Comparison of ENCODE assay signal across 8 cellular contexts in genomic region chr21:44940116-44940631, GRCh38. TPM values are rescaled to one million over a fixed set of nuclear protein-coding genes. Genes with fewer than 3 reads are reported as not detected.
A peak's percentile ranks its signal among the peaks of the same experiment; 100 is the strongest.
DNase-seq lines count a peak whose midpoint lies in the region; ATAC-seq, FAIRE-seq and TF ChIP-seq lines count a peak whose summit lies in the region.

No MANE protein-coding gene starts in this region.

- H3K4me3 Mint-ChIP-seq in activated naive CD8-positive, alpha-beta T cell treated with anti-CD3 and anti-CD28 coated beads for 36 hours = peak overlapping the region; percentile 93
- peak overlapping the region; percentile 90 to 94 for H3K4me3 Mint-ChIP-seq in stimulated activated naive CD8-positive, alpha-beta T cell treated with anti-CD3 and anti-CD28 coated beads, Interleukin-15, amount 100 ng/mL, for 72 hours

- H3K27ac Mint-ChIP-seq in activated naive CD8-positive, alpha-beta T cell treated with anti-CD3 and anti-CD28 coated beads for 36 hours = peak overlapping the region; percentile 87
- H3K27ac Mint-ChIP-seq in stimulated activated naive CD8-positive, alpha-beta T cell treated with anti-CD3 and anti-CD28 coated beads, Interleukin-15, amount 100 ng/mL, for 72 hours = peak overlapping the region; percentile 65 to 86

- H3K4me1 Mint-ChIP-seq in activated naive CD8-positive, alpha-beta T cell treated with anti-CD3 and anti-CD28 coated beads for 36 hours = peaks cover 36% of the 10 kb centered on the region
- H3K4me1 Mint-ChIP-seq in stimulated activated naive CD8-positive, alpha-beta T cell treated with anti-CD3 and anti-CD28 coated beads, Interleukin-15, amount 100 ng/mL, for 72 hours = peaks cover 59% of the 10 kb centered on the region

- peak overlapping the region; percentile 95 for H3K4me3 ChIP-seq in iPS-18c (ENCODE audit: insufficient read depth, low read depth, low read length)

- no peak for FAIRE-seq in frontal cortex (lab: Jason Lieb, UNC)

- H3K27me3 Mint-ChIP-seq in activated naive CD8-positive, alpha-beta T cell treated with anti-CD3 and anti-CD28 coated beads for 36 hours = no peaks in the 10 kb centered on the region
- H3K27me3 Mint-ChIP-seq in stimulated activated naive CD8-positive, alpha-beta T cell treated with anti-CD3 and anti-CD28 coated beads, Interleukin-15, amount 100 ng/mL, for 72 hours = no peaks in the 10 kb centered on the region

- DNase-seq in activated naive CD8-positive, alpha-beta T cell treated with anti-CD3 and anti-CD28 coated beads for 36 hours = no peak
- DNase-seq in stimulated activated naive CD8-positive, alpha-beta T cell treated with anti-CD3 and anti-CD28 coated beads, Interleukin-15, amount 100 ng/mL, for 72 hours = no peak
- DNase-seq in frontal cortex (ENCODE audit: low spot score in 2 of 2) = no peak
- no peak for DNase-seq in cortex of kidney (lab: John Stamatoyannopoulos, UW)

- H3K27ac ChIP-seq in 22Rv1 = peak overlapping the region; percentile 55

- H3K9me3 ChIP-seq in iPS-18c (ENCODE audit: control insufficient read depth, insufficient read depth, low read length) = no peaks in the 10 kb centered on the region

- peaks cover 17% of the 10 kb centered on the region for H3K36me3 Mint-ChIP-seq in activated naive CD8-positive, alpha-beta T cell treated with anti-CD3 and anti-CD28 coated beads for 36 hours

- ATAC-seq in GM18868 (IDR thresholded peaks at IDR 0.05; ENCODE audit: unreplicated experiment) (peak; percentile 42), HG03460 (IDR thresholded peaks at IDR 0.05; ENCODE audit: unreplicated experiment) (peak; percentile 11)
- peak; percentile 59 for ATAC-seq in stimulated activated naive CD8-positive, alpha-beta T cell treated with anti-CD3 and anti-CD28 coated beads, Interleukin-15, amount 100 ng/mL, for 72 hours

- no peak for TF ChIP-seq CTCF in 22Rv1 (IDR thresholded peaks at IDR 0.05)

- no peaks in the 10 kb centered on the region for H3K9me3 Mint-ChIP-seq in activated naive CD8-positive, alpha-beta T cell treated with anti-CD3 and anti-CD28 coated beads for 36 hours
- no peaks in the 10 kb centered on the region for H3K9me3 Mint-ChIP-seq in stimulated activated naive CD8-positive, alpha-beta T cell treated with anti-CD3 and anti-CD28 coated beads, Interleukin-15, amount 100 ng/mL, for 72 hours

RNA-seq across cellular contexts. Expression of gene SLX9, which starts 0.3 kb away (rescaled TPM):
- 10 to 100 TPM; 85.9 to 93.6 TPM for total RNA-seq in activated naive CD8-positive, alpha-beta T cell treated with anti-CD3 and anti-CD28 coated beads for 36 hours
- total RNA-seq in frontal cortex = 7.3 TPM

RNA-seq across cellular contexts. Expression of gene ITGB2, which starts 19.5 kb away (rescaled TPM):
- total RNA-seq in activated naive CD8-positive, alpha-beta T cell treated with anti-CD3 and anti-CD28 coated beads for 36 hours = 100 to 1,000 TPM; 223 to 234 TPM
- 4.9 TPM for total RNA-seq in frontal cortex

Comparison
In these comparisons a context has a peak if more than half of its experiments do, and no peak if none do; other contexts are left out.
1. RNA of gene SLX9, which starts 0.3 kb away (total RNA-seq): 85.9 to 93.6 TPM in activated naive CD8-positive, alpha-beta T cell treated with anti-CD3 and anti-CD28 coated beads for 36 hours; 7.3 TPM in frontal cortex (single experiment); every median in the first group is over 10 times any median in the second.
2. RNA of gene ITGB2, which starts 19.5 kb away (total RNA-seq): 223 to 234 TPM in activated naive CD8-positive, alpha-beta T cell treated with anti-CD3 and anti-CD28 coated beads for 36 hours; 4.9 TPM in frontal cortex (single experiment); every median in the first group is over 10 times any median in the second.
3. Peak in every context shown above with its lines, with median percentiles within 50 percentile points of each other: ATAC-seq.